8 cellular contexts compared by ENCODE assay signal in the genomic region with DNA sequence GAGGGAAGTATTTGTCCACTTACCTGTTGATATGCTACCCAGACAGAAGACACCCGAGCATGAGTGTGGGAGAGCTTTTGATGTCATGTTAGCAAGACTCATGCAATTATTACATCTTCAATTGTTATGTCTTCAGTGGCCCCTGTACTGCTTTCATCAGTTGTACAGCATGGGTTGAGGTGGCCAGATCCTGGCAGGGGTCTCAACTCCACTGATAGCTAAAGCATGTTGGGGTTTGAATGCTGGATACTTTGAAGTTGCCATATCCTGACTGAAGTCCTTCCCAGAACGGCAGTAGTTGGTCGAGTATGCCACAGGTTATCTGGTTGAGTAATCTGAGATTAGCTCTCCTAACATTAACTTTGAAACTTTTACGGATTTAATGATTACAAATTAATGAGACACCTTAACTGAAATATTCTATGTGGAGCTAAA. TPM values are rescaled to one million over a fixed set of nuclear protein-coding genes. Genes with fewer than 3 reads are reported as not detected.
DNase-seq lines count a peak whose midpoint lies in the region; FAIRE-seq and TF ChIP-seq lines count a peak whose summit lies in the region.

No MANE protein-coding gene starts in this region.

- H3K4me1 ChIP-seq in OCI-LY1 (ENCODE audit: insufficient read depth, low read length, severe bottlenecking) (peaks cover 37% of the 10 kb centered on the region), endothelial cell of umbilical vein (ENCODE audit: control insufficient read depth, extremely low read depth, insufficient read depth, low read length) (peaks cover 23% of the 10 kb centered on the region), prostate gland (replicated peaks) (no peaks in the 10 kb centered on the region)

- peaks cover 10% of the 10 kb centered on the region; the same call in 1 of the 2 replicates for H3F3A ChIP-seq in OCI-LY1 (ENCODE audit: insufficient read depth, low read length)

- no peaks in the 10 kb centered on the region for H3K9me2 ChIP-seq in OCI-LY1 (ENCODE audit: low read depth, low read length)

- dilution Hi-C loops in endothelial cell of umbilical vein (cut with MboI; ENCODE audit: extremely low pct_ligation_motif_present, low sequenced_read_pairs), result no loop called here

- H3K4me3 ChIP-seq in GM06990 (replicated peaks; ENCODE audit: low read depth, low read length) (peak overlapping the region; percentile 72), OCI-LY1 (ENCODE audit: low read depth, low read length, poor library complexity, severe bottlenecking) (peak overlapping the region; percentile 97), endothelial cell of umbilical vein (replicated peaks in 1 of 3; ENCODE audit: insufficient read depth in 1 of 3, low read depth in 1 of 3, low read length in 3 of 3) (peak overlapping the region; percentile 62 to 84 (median 80)), prostate gland (peak overlapping the region; percentile 88 to 89)

- BruUV-seq in endothelial cell of umbilical vein (replicated peaks; lab: Mats Ljungman, UMichigan), result TSS peak; percentile 38

- DNase-seq in GM06990 (ENCODE audit: extremely low read depth, insufficient read length) (no peak), endothelial cell of umbilical vein (ENCODE audit: low read depth, low spot score) (peak; percentile 23), prostate gland (ENCODE audit: low spot score) (no peak), nucleus accumbens (lab: John Stamatoyannopoulos, UW) (no peak), AG20443 (ENCODE audit: low spot score) (no peak), GM19238 (ENCODE audit: insufficient read length, low spot score) (no peak), NCI-H2029 treated with DMSO at 0.1 percent for 48 hours (lab: John Stamatoyannopoulos, UW) (no peak)

- POLR2A ChIA-PET in endothelial cell of umbilical vein (lab: Charles Lee), result interaction anchor here (0.6 kb wide), 1 partner anchor 101 kb away, joined by 4 read pairs; no protein-coding TSS in a partner anchor

- H3K9ac ChIP-seq in OCI-LY1 (ENCODE audit: low read length) (peak overlapping the region; percentile 94), endothelial cell of umbilical vein (replicated peaks; ENCODE audit: extremely low read depth, insufficient read depth, low read length) (peak overlapping the region; percentile 73)

- under 1% methylated on average over 4 of the region's 4 CpGs for WGBS in prostate gland

- TF ChIP-seq POLR2A in endothelial cell of umbilical vein (IDR thresholded peaks at IDR 0.05; ENCODE audit: low read depth, low read length) (no peak), prostate gland (IDR thresholded peaks at IDR 0.05) (no peak)

- intact Hi-C loops in endothelial cell of umbilical vein (cut with micrococcal nuclease), result no loop called here
- intact Hi-C loops in prostate gland (cut with DNase I), result no loop called here

- CTCF ChIA-PET in endothelial cell of umbilical vein (lab: Charles Lee), result interaction anchor here (0.6 kb wide), 1 partner anchor 117 kb away, joined by 3 read pairs; no protein-coding TSS in a partner anchor

- H3K9me3 ChIP-seq in OCI-LY1 (ENCODE audit: low read length) (no peaks in the 10 kb centered on the region), endothelial cell of umbilical vein (replicated peaks; ENCODE audit: control insufficient read depth, insufficient read depth, low read length) (no peaks in the 10 kb centered on the region), prostate gland (no peaks in the 10 kb centered on the region)

- no peak overlapping the region for H2AFZ ChIP-seq in OCI-LY1 (ENCODE audit: low read length)
- no peak overlapping the region for H2AFZ ChIP-seq in endothelial cell of umbilical vein (ENCODE audit: low read depth, low read length)

- H3K27me3 ChIP-seq in GM06990 (replicated peaks; ENCODE audit: control insufficient read depth, insufficient read depth, low read length) (no peaks in the 10 kb centered on the region), OCI-LY1 (ENCODE audit: insufficient read depth, low read length) (no peaks in the 10 kb centered on the region), endothelial cell of umbilical vein (ENCODE audit: control insufficient read depth in 2 of 2, insufficient read depth in 2 of 2, low read length in 2 of 2) (no peaks in the 10 kb centered on the region), prostate gland (replicated peaks; ENCODE audit: insufficient read depth) (no peaks in the 10 kb centered on the region)

- H3K4me2 ChIP-seq in OCI-LY1 (ENCODE audit: low read length) (peak overlapping the region; percentile 99), endothelial cell of umbilical vein (ENCODE audit: insufficient read depth, low read length) (peak overlapping the region; percentile 87)

- H3K9me1 ChIP-seq in endothelial cell of umbilical vein (replicated peaks; ENCODE audit: control insufficient read depth, extremely low read depth, insufficient read depth, low read length), result no peaks in the 10 kb centered on the region

- peaks cover 32% of the 10 kb centered on the region for H3K79me2 ChIP-seq in OCI-LY1 (ENCODE audit: insufficient read depth, low read length)
- H3K79me2 ChIP-seq in endothelial cell of umbilical vein (ENCODE audit: control insufficient read depth, insufficient read depth, low read length), result peaks cover 37% of the 10 kb centered on the region

- H3K27ac ChIP-seq in OCI-LY1 (ENCODE audit: low read depth, low read length, poor library complexity, severe bottlenecking) (no peak overlapping the region), endothelial cell of umbilical vein (ENCODE audit: insufficient read depth, low read depth, low read length) (no peak overlapping the region), prostate gland (peak overlapping the region in 1 of 2 donors; percentile 26)

- FAIRE-seq in endothelial cell of umbilical vein (lab: Jason Lieb, UNC), result no peak

- H3K36me3 ChIP-seq in GM06990 (ENCODE audit: control insufficient read depth, insufficient read depth, low read length), result peaks cover 5% of the 10 kb centered on the region
- H3K36me3 ChIP-seq in OCI-LY1 (ENCODE audit: insufficient read depth, low read length), result peaks cover 22% of the 10 kb centered on the region
- peaks cover 0 to 5% of the 10 kb centered on the region in 2 experiments for H3K36me3 ChIP-seq in endothelial cell of umbilical vein (ENCODE audit: control insufficient read depth in 2 of 2, extremely low read depth in 1 of 2, insufficient read depth in 2 of 2, low read length in 2 of 2)
- H3K36me3 ChIP-seq in prostate gland, result no peaks in the 10 kb centered on the region

- TF ChIP-seq CTCF in GM06990 (IDR thresholded peaks at IDR 0.05; ENCODE audit: insufficient read depth, low read length, poor library complexity, severe bottlenecking) (no peak), OCI-LY1 (IDR thresholded peaks at IDR 0.05; ENCODE audit: low read length) (no peak), endothelial cell of umbilical vein (IDR thresholded peaks at IDR 0.05; ENCODE audit: extremely low read depth in 1 of 2, insufficient read depth in 1 of 2, low read depth in 1 of 2, low read length in 2 of 2) (no peak), prostate gland (IDR thresholded peaks at IDR 0.05) (no peak)

- H4K20me1 ChIP-seq in OCI-LY1 (ENCODE audit: insufficient read depth, low read length), result no peaks in the 10 kb centered on the region
- peaks cover 3% of the 10 kb centered on the region for H4K20me1 ChIP-seq in endothelial cell of umbilical vein (replicated peaks; ENCODE audit: control insufficient read depth, extremely low read depth, insufficient read depth, low read length)

RNA-seq across cellular contexts. Expression of a gene that starts 1.2 kb away (rescaled TPM):
- total RNA-seq in endothelial cell of umbilical vein (38.5 and 41.6 TPM in 2 replicates), prostate gland (10 to 100 TPM; 43.9 to 46.5 TPM)
- polyA plus RNA-seq in endothelial cell of umbilical vein, result 54.8 and 60.0 TPM in 2 replicates
- polyA plus RNA-seq in endothelial cell of umbilical vein (2011; cell fraction: cytosol; rRNA removed), result 40.8 and 45.5 TPM in 2 replicates
- 49.1 and 49.3 TPM in 2 replicates for polyA plus RNA-seq in endothelial cell of umbilical vein (2011; cell fraction: nucleus; rRNA removed)
- 49.3 and 63.4 TPM in 2 replicates for polyA plus RNA-seq in endothelial cell of umbilical vein (2012)
- 60.0 and 62.5 TPM in 2 replicates for polyA minus RNA-seq in endothelial cell of umbilical vein
- polyA minus RNA-seq in endothelial cell of umbilical vein (2011; cell fraction: cytosol; rRNA and poly(A)+ RNA removed), result 13.2 TPM
- 13.3 and 35.1 TPM in 2 replicates for polyA minus RNA-seq in endothelial cell of umbilical vein (2011; cell fraction: nucleus; rRNA and poly(A)+ RNA removed)

RNA-seq across cellular contexts. Expression of a gene that starts 46.7 kb away (rescaled TPM):
- not detected in 2 replicates for total RNA-seq in endothelial cell of umbilical vein
- 0.03 TPM in 1 of 2 replicates, not detected in the other for polyA plus RNA-seq in endothelial cell of umbilical vein
- not detected in 2 replicates for polyA plus RNA-seq in endothelial cell of umbilical vein (2011; cell fraction: cytosol; rRNA removed)
- 0.05 TPM in 1 of 2 replicates, not detected in the other for polyA plus RNA-seq in endothelial cell of umbilical vein (2011; cell fraction: nucleus; rRNA removed)
- polyA plus RNA-seq in endothelial cell of umbilical vein (2012), result not detected in 2 replicates
- polyA minus RNA-seq in endothelial cell of umbilical vein, result 0.13 TPM in 1 of 2 replicates, not detected in the other
- polyA minus RNA-seq in endothelial cell of umbilical vein (2011; cell fraction: cytosol; rRNA and poly(A)+ RNA removed), result not detected
- not detected in 2 replicates for polyA minus RNA-seq in endothelial cell of umbilical vein (2011; cell fraction: nucleus; rRNA and poly(A)+ RNA removed)
- total RNA-seq in prostate gland, result under 1 TPM in 1 of 2 donors, not detected in 1; 0.68 TPM

RNA-seq across cellular contexts. Expression of a gene that starts 56.7 kb away (rescaled TPM):
- total RNA-seq in endothelial cell of umbilical vein, result 13.4 and 14.4 TPM in 2 replicates
- polyA plus RNA-seq in endothelial cell of umbilical vein, result 2.0 and 2.9 TPM in 2 replicates
- 6.0 and 6.3 TPM in 2 replicates for polyA plus RNA-seq in endothelial cell of umbilical vein (2011; cell fraction: cytosol; rRNA removed)
- polyA plus RNA-seq in endothelial cell of umbilical vein (2011; cell fraction: nucleus; rRNA removed), result 4.4 and 7.7 TPM in 2 replicates
- polyA plus RNA-seq in endothelial cell of umbilical vein (2012), result 7.1 and 12.4 TPM in 2 replicates
- 5.9 and 7.0 TPM in 2 replicates for polyA minus RNA-seq in endothelial cell of umbilical vein
- 9.6 TPM for polyA minus RNA-seq in endothelial cell of umbilical vein (2011; cell fraction: cytosol; rRNA and poly(A)+ RNA removed)
- 3.3 and 5.6 TPM in 2 replicates for polyA minus RNA-seq in endothelial cell of umbilical vein (2011; cell fraction: nucleus; rRNA and poly(A)+ RNA removed)
- total RNA-seq in prostate gland, result 10 to 100 TPM in 1 of 2 donors, 1 to 10 TPM in 1; 8.4 to 13.0 TPM

RNA-seq across cellular contexts. Expression of a gene that starts 56.8 kb away (rescaled TPM):
- total RNA-seq in endothelial cell of umbilical vein (11.0 and 12.0 TPM in 2 replicates), prostate gland (10 to 100 TPM in 1 of 2 donors, 1 to 10 TPM in 1; 8.3 to 14.8 TPM)
- 3.2 and 4.1 TPM in 2 replicates for polyA plus RNA-seq in endothelial cell of umbilical vein
- 7.2 and 7.4 TPM in 2 replicates for polyA plus RNA-seq in endothelial cell of umbilical vein (2011; cell fraction: cytosol; rRNA removed)
- polyA plus RNA-seq in endothelial cell of umbilical vein (2011; cell fraction: nucleus; rRNA removed), result 6.7 and 7.0 TPM in 2 replicates
- polyA plus RNA-seq in endothelial cell of umbilical vein (2012), result 10.6 and 16.9 TPM in 2 replicates
- polyA minus RNA-seq in endothelial cell of umbilical vein, result 3.8 and 5.4 TPM in 2 replicates
- polyA minus RNA-seq in endothelial cell of umbilical vein (2011; cell fraction: cytosol; rRNA and poly(A)+ RNA removed), result 8.2 TPM
- 2.2 and 3.0 TPM in 2 replicates for polyA minus RNA-seq in endothelial cell of umbilical vein (2011; cell fraction: nucleus; rRNA and poly(A)+ RNA removed)
